8 cellular contexts compared by ENCODE assay signal in the genomic region with DNA sequence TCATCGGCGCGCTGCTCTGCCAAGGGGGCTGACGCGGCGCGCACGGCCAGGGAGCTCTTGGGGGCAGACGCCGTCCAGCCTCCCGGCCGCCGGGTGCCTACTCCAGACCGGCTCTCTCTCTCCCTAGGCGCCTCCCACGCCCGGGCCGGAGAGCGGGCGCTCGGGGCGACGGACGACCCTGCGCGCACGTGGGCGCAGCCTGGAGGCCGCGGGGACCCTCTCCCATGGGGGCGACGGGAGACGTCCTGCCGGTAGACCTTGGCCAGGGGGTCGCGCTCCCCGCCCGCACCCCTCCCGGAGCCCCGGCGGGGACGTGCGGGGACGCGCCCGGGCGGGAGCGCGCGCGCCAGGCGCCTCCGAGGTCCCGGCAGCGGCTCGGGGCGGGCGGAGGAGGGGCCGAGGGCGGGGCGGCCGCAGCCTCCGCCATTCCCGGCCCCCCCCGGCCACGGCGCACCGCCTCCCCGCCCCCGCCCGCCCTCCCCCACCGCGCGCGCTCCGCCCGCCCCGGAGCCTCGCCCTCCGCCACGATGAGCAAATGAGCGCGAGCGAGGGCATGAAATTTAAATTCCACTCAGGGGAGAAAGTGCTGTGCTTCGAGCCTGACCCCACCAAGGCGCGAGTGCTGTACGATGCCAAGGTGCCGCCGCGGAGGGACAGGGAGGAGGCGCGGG. TPM values are rescaled to one million over a fixed set of nuclear protein-coding genes. Genes with fewer than 3 reads are reported as not detected.
DNase-seq lines count a peak whose midpoint lies in the region; ATAC-seq, FAIRE-seq and TF ChIP-seq lines count a peak whose summit lies in the region.

Gene MSL3 (plus strand): TSS at position 509 of the 671 bp plus-strand sequence. CDS start 27 bp downstream, at position 536.

- ATAC-seq in GM19463 (IDR thresholded peaks at IDR 0.05; ENCODE audit: unreplicated experiment) (peak; percentile 22), K562 (peak; percentile 65)

- H2AFZ ChIP-seq in K562 (ENCODE audit: low read depth, low read length): peak within 1 kb of the TSS; percentile 89

- H3K9ac ChIP-seq in K562 (ENCODE audit: insufficient read depth in 1 of 2, low read depth in 2 of 2, low read length in 2 of 2): peak within 1 kb of the TSS; percentile 82 to 99

- in situ Hi-C loops in K562 (cut with MboI): loop anchor here (25.0 kb wide), 2 partner anchors 371 to 1571 kb away; no protein-coding TSS in a partner anchor

- DNase-seq in DMS53 treated with DMSO at 0.1 percent for 48 hours (lab: John Stamatoyannopoulos, UW; ENCODE audit: unreplicated experiment) (peak; percentile 20), HT-29 (ENCODE audit: low spot score) (peak; percentile 21), K562 (ENCODE audit: extremely low read depth in 1 of 4, low spot score in 3 of 4) (peak; percentile 63 to 89 (median 82)), hypothalamus (lab: John Stamatoyannopoulos, UW) (peak in 47 of 51 donors; percentile 1 to 85 (median 46)), renal cortical epithelial cell (ENCODE audit: low read depth) (no peak), GM19240 (ENCODE audit: insufficient read length, low spot score) (no peak)

- H3K9me3 ChIP-seq in K562 (replicated peaks; ENCODE audit: control insufficient read depth, insufficient read depth, low read depth, low read length): no peaks in the 10 kb centered on the region

- H3K4me1 ChIP-seq in K562 (replicated peaks in 1 of 2; ENCODE audit: control insufficient read depth in 2 of 2, insufficient read depth in 2 of 2, low read length in 2 of 2): peaks cover 2 to 6% of the 10 kb centered on the region in 2 experiments; a peak in 4 of 5 replicates

- 0% methylated on average over 20 of the region's 93 CpGs for WGBS in K562 (ENCODE audit: insufficient coverage, low coverage, missing lambda C conversion rate)

- no TSS peak for BruUV-seq in K562 (replicated peaks; lab: Mats Ljungman, UMichigan)

- H4K20me1 ChIP-seq in K562 (replicated peaks; ENCODE audit: control insufficient read depth, insufficient read depth, low read length): no peaks in the 10 kb centered on the region

- H3K4me2 ChIP-seq in K562 (ENCODE audit: insufficient read depth, low read length): peak within 1 kb of the TSS; percentile 92

- POLR2A ChIA-PET in K562 (lab: Yijun Ruan, JAX): interaction anchor here (0.6 kb wide), 2 partner anchors 34 to 185 kb away, joined by 3 read pairs; no protein-coding TSS in a partner anchor

- FAIRE-seq in K562 (lab: Jason Lieb, UNC): no peak

- no peak for TF ChIP-seq EP300 in K562 (IDR thresholded peaks at IDR 0.05; ENCODE audit: low read length)

- no peak for TF ChIP-seq CTCF in K562 (IDR thresholded peaks at IDR 0.05 in 2 of 3, conservative IDR thresholded peaks at IDR 0.05 in 1 of 3; ENCODE audit: insufficient read depth in 2 of 3, low read depth in 1 of 3, low read length in 3 of 3)

- H3K27ac ChIP-seq in K562 (ENCODE audit: extremely low read depth, low read depth, low read length): peak within 1 kb of the TSS; percentile 74

- no peak for TF ChIP-seq RAD21 in K562 (CRISPR knock-in tag; conservative IDR thresholded peaks at IDR 0.05 in 1 of 2, IDR thresholded peaks at IDR 0.05 in 1 of 2)

- CTCF ChIA-PET in K562 (lab: Yijun Ruan, JAX; ENCODE audit: low intra/inter-chr PET ratio): interaction anchor here (1.0 to 2.5 kb wide), 2 partner anchors 224 to 945 kb away, joined by 3 to 14 read pairs; no protein-coding TSS in a partner anchor

- H3K36me3 ChIP-seq in K562 (ENCODE audit: control insufficient read depth, insufficient read depth, low read length): peaks cover 22% of the 10 kb centered on the region

- H3K9me1 ChIP-seq in K562 (ENCODE audit: control insufficient read depth, insufficient read depth, low read length): no peaks in the 10 kb centered on the region

- intact Hi-C loops in T-helper 1 cell treated with Interleukin-12 subunit alpha and Interleukin-12 subunit beta and Interleukin-4 antibody, amounts not matched to agents 30 ng/mL and 1 ng/mL, for 36 hours (cut with micrococcal nuclease): loop anchor here (1.0 to 10.0 kb wide), 4 partner anchors 34 to 1977 kb away; partner anchors contain the start of genes OFD1 and TRAPPC2
- intact Hi-C loops in K562 (cut with micrococcal nuclease): loop anchor here (5.0 kb wide), 1 partner anchor 226 kb away; no protein-coding TSS in a partner anchor

- H3K79me2 ChIP-seq in K562 (ENCODE audit: control insufficient read depth, insufficient read depth, low read length): peaks cover 19% of the 10 kb centered on the region

- no peaks in the 10 kb centered on the region; a peak in 1 of 5 replicates for H3K27me3 ChIP-seq in K562 (ENCODE audit: control insufficient read depth in 2 of 2, insufficient read depth in 2 of 2, low read length in 2 of 2)

- TF ChIP-seq POLR2A in K562 (conservative IDR thresholded peaks at IDR 0.05): peak; percentile 4; the same call in 1 of the 2 replicates

- peak within 1 kb of the TSS; percentile 79 for H3K4me3 ChIP-seq in K562

TF ChIP-seq in K562, 482 proteins besides CTCF, POLR2A, EP300 and RAD21 (continues in another document):
- TF ChIP-seq ATF1 (CRISPR knock-in tag; IDR thresholded peaks at IDR 0.05) (no peak), ATF1 (tag; IDR thresholded peaks at IDR 0.05) (0 out of 2 replicates have a peak, but pooled peaks have one; percentile 10), CBX2 (IDR thresholded peaks at IDR 0.05; ENCODE audit: insufficient read depth, low read length, poor library complexity, severe bottlenecking) (no peak), STAT5B (CRISPR knock-in tag; IDR thresholded peaks at IDR 0.05) (no peak), RBBP5 (IDR thresholded peaks at IDR 0.05; ENCODE audit: borderline replicate concordance, insufficient read depth, low read length, poor library complexity, severe bottlenecking) (peak; percentile 69), EGR1 (conservative IDR thresholded peaks at IDR 0.05) (peak; percentile 65), SIN3B (IDR thresholded peaks at IDR 0.05; ENCODE audit: low read depth) (peak; percentile 36; the same call in 1 of the 2 replicates), SMAD4 (CRISPR knock-in tag; conservative IDR thresholded peaks at IDR 0.05) (peak; percentile 81), ZBTB7A (IDR thresholded peaks at IDR 0.05; ENCODE audit: borderline replicate concordance, control insufficient read depth, low read depth, low read length) (peak; percentile 59; the same call in 1 of the 2 replicates), TBP (optimal IDR thresholded peaks at IDR 0.05; ENCODE audit: low read depth, low read length) (peak; percentile 13), FOXM1 (IDR thresholded peaks at IDR 0.05; ENCODE audit: low read depth) (no peak), FOXM1 (CRISPR knock-in tag; IDR thresholded peaks at IDR 0.05; ENCODE audit: low read depth) (peak; percentile 61; the same call in 1 of the 2 replicates), SAFB (IDR thresholded peaks at IDR 0.05; ENCODE audit: borderline replicate concordance, low read depth, low read length) (no peak), ESRRB (CRISPR knock-in tag; IDR thresholded peaks at IDR 0.05; ENCODE audit: borderline replicate concordance) (no peak), ARNT (IDR thresholded peaks at IDR 0.05) (no peak), POLR2G (IDR thresholded peaks at IDR 0.05; ENCODE audit: low read depth, low read length) (peak; percentile 83), FIP1L1 (IDR thresholded peaks at IDR 0.05; ENCODE audit: low read depth, low read length, poor library complexity, severe bottlenecking) (peak; percentile 35)
- TF ChIP-seq, protein P1, sequence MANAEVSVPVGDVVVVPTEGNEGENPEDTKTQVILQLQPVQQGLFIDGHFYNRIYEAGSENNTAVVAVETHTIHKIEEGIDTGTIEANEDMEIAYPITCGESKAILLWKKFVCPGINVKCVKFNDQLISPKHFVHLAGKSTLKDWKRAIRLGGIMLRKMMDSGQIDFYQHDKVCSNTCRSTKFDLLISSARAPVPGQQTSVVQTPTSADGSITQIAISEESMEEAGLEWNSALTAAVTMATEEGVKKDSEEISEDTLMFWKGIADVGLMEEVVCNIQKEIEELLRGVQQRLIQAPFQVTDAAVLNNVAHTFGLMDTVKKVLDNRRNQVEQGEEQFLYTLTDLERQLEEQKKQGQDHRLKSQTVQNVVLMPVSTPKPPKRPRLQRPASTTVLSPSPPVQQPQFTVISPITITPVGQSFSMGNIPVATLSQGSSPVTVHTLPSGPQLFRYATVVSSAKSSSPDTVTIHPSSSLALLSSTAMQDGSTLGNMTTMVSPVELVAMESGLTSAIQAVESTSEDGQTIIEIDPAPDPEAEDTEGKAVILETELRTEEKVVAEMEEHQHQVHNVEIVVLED (CRISPR knock-in tag; IDR thresholded peaks at IDR 0.05): peak; percentile 61; the same call in 1 of the 2 replicates

RNA-seq across cellular contexts. Expression of gene MSL3, which starts in this region (rescaled TPM):
- total RNA-seq in HT-29 (2014; rRNA removed; shearing (Covaris generic)): 7.3 and 7.5 TPM in 2 replicates
- total RNA-seq in T-helper 1 cell treated with Interleukin-12 subunit alpha and Interleukin-12 subunit beta and Interleukin-4 antibody, amounts not matched to agents 30 ng/mL and 1 ng/mL, for 36 hours: 55.2 and 61.3 TPM in 2 replicates
- total RNA-seq in K562 (2011; cell fraction: chromatin; rRNA removed; ENCODE audit: low replicate concordance): 36.6 and 51.8 TPM in 2 replicates
- 30.7 and 37.9 TPM in 2 replicates for total RNA-seq in K562 (2011; cell fraction: nucleolus; rRNA removed)
- 46.8 and 67.8 TPM in 2 replicates for total RNA-seq in K562 (2011; cell fraction: nucleoplasm; rRNA removed)
- total RNA-seq in K562 (2014; rRNA removed) (21.3 and 31.2 TPM in 2 replicates), K562 (2014; rRNA removed; fragmentation: Illumina TruSeq; extraction: Trizol) (23.5 and 30.1 TPM in 2 replicates), K562 (2015; rRNA removed; fragmentation: Illumina TruSeq; extraction: Trizol) (21.4 and 23.1 TPM in 2 replicates), K562 (2021) (26.5 and 27.1 TPM in 2 replicates), renal cortical epithelial cell (26.0 and 28.3 TPM in 2 replicates)
- polyA plus RNA-seq in K562 (2011; rRNA removed) (38.2 and 38.6 TPM in 2 replicates), K562 (2014; fragmentation: Illumina TruSeq; extraction: Trizol) (33.5 and 35.3 TPM in 2 replicates), K562 (2014; fragmentation: Nextera tagmentation; extraction: Ambion mirVana) (10 to 100 TPM; 26.4 to 39.9 TPM), K562 (2014; rRNA removed) (27.6 and 32.5 TPM in 2 replicates)
- polyA plus RNA-seq in K562 (2011; cell fraction: cytosol; rRNA removed): 21.2 and 30.3 TPM in 2 replicates
- 98.6 and 112 TPM in 2 replicates for polyA plus RNA-seq in K562 (2011; cell fraction: nucleus; rRNA removed)
- polyA plus RNA-seq in K562 (2012): 23.7 and 26.5 TPM in 2 replicates
- 27.2 and 29.5 TPM in 2 replicates for polyA minus RNA-seq in K562 (2011; rRNA and poly(A)+ RNA removed)
- 17.9 and 21.7 TPM in 2 replicates for polyA minus RNA-seq in K562 (2011; cell fraction: cytosol; rRNA and poly(A)+ RNA removed)
- polyA minus RNA-seq in K562 (2011; cell fraction: nucleus; rRNA and poly(A)+ RNA removed): 38.2 and 51.4 TPM in 2 replicates

Comparison
In these comparisons a context has a peak if more than half of its experiments do, and no peak if none do; other contexts are left out.
1. DNase-seq: peak in DMS53 treated with DMSO at 0.1 percent for 48 hours (single experiment), HT-29 (single experiment), K562 (4 of 4) and hypothalamus (47 of 51); none in renal cortical epithelial cell (single experiment) and GM19240 (single experiment).